9 cellular contexts compared by ENCODE assay signal in the genomic region with DNA sequence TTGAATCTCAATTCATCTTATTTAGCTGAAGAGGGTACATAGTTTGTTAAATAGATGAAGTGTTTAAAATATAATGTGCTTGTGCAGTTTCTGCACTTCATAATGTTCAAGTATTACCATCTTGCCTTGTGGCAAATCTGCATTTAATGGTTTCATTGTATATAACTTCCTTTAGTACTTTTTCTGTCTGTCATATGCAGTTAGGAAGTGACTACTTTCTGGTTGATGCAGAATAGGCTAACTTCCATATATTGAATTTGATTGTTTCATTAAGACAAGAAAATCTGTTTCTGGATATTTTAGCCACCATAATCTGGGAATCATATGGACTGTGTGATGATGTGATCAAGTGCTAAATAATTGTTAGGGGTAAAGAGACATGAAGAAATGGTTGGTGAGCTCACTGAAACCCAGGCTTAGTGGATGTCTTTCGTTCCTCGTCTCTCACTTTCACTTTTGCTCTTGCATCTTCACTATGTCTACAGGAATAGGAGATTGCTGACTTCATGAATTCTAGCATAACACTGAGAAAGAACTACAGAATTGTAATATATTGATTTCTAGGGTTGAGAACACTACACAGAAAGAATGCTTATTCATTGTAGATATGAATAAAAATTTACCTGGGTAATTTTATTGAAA. TPM values are rescaled to one million over a fixed set of nuclear protein-coding genes. Genes with fewer than 3 reads are reported as not detected.
DNase-seq lines count a peak whose midpoint lies in the region; ATAC-seq and TF ChIP-seq lines count a peak whose summit lies in the region.
"Had no signal": no experiment of that assay in that cellular context is flagged by ENCODE, and none has a peak within 500 bp of the region (broad histone marks: within the 10 kb centered on the region; RNA-seq: fewer than 3 reads in every experiment).

No MANE protein-coding gene starts in this region.

- no peaks in the 10 kb centered on the region for H3K36me3 ChIP-seq in CD4-positive, alpha-beta memory T cell (ENCODE audit: insufficient read depth, low read length)
- H3K36me3 ChIP-seq in KMS-11 (ENCODE audit: insufficient read depth) (no peaks in the 10 kb centered on the region), testis (ENCODE audit: low read depth, missing control alignments) (no peaks in the 10 kb centered on the region)

- H2AFZ ChIP-seq in KMS-11 (ENCODE audit: low read depth), result no peak overlapping the region

- peak; percentile 43 for ATAC-seq in GM19455 (IDR thresholded peaks at IDR 0.05; ENCODE audit: unreplicated experiment)

- peak overlapping the region; percentile 73 to 91 (median 87) for H3K4me3 Mint-ChIP-seq in CD4-positive, alpha-beta memory T cell

- intact Hi-C loops in CD4-positive, alpha-beta memory T cell (cut with micrococcal nuclease), result no loop called here
- intact Hi-C loops in testis (cut with DNase I; ENCODE audit: low total_unique reads), result no loop called here

- POLR2A ChIA-PET in CD4-positive, alpha-beta memory T cell (lab: Charles Lee; ENCODE audit: partially characterized antibody), result no interaction called here

- CTCF ChIA-PET in CD4-positive, alpha-beta memory T cell (lab: Charles Lee; ENCODE audit: partially characterized antibody), result no interaction called here

- peaks cover 17 to 22% (median 19%) of the 10 kb centered on the region in 4 donors for H3K4me1 Mint-ChIP-seq in CD4-positive, alpha-beta memory T cell

- TF ChIP-seq CTCF in KMS-11 (conservative IDR thresholded peaks at IDR 0.05; ENCODE audit: low read depth, low read length), result no peak
- TF ChIP-seq CTCF in astrocyte of the spinal cord (IDR thresholded peaks at IDR 0.05; ENCODE audit: low read depth, low read length), result no peak
- no peak for TF ChIP-seq CTCF in testis (IDR thresholded peaks at IDR 0.05)

- peak overlapping the region in 6 of 7 donors; percentile 9 to 84 (median 59) for H3K27ac Mint-ChIP-seq in CD4-positive, alpha-beta memory T cell

- DNase-seq in CD4-positive, alpha-beta memory T cell, result peak in 4 of 5 donors; percentile 3 to 16 (median 10)
- DNase-seq in astrocyte of the spinal cord (ENCODE audit: low read depth, low spot score) (peak; percentile 3), pons (ENCODE audit: low spot score) (peak; percentile 46), NCI-H524 (lab: John Stamatoyannopoulos, UW) (no peak), testis (no peak)
- DNase-seq in activated CD4-positive, alpha-beta T cell treated with anti-CD3 and anti-CD28 coated beads for 48 hours, result no peak

- H3K36me3 Mint-ChIP-seq in CD4-positive, alpha-beta memory T cell, result no peaks in the 10 kb centered on the region

- in situ Hi-C loops in astrocyte of the spinal cord (cut with HindIII; ENCODE audit: low sequenced_read_pairs), result no loop called here

- H4K20me1 ChIP-seq in KMS-11 (ENCODE audit: insufficient read depth), result no peaks in the 10 kb centered on the region

- no peak overlapping the region for H3K9ac ChIP-seq in KMS-11

- no peaks in the 10 kb centered on the region for H3K9me3 Mint-ChIP-seq in CD4-positive, alpha-beta memory T cell

- no peak for TF ChIP-seq POLR2A in testis (IDR thresholded peaks at IDR 0.05)

- no peak overlapping the region for H3K27ac ChIP-seq in CD4-positive, alpha-beta memory T cell (ENCODE audit: low read depth, low read length)
- H3K27ac ChIP-seq in KMS-11 (no peak overlapping the region), testis (no peak overlapping the region)
- H3K27ac ChIP-seq: epithelial cell of prostate had no signal

- H3K4me2 ChIP-seq in KMS-11, result peak overlapping the region; percentile 6; the same call in 1 of the 2 replicates

- peak overlapping the region in 1 of 2 donors; percentile 33 for H3K4me3 ChIP-seq in CD4-positive, alpha-beta memory T cell (ENCODE audit: low read length in 2 of 2)
- H3K4me3 ChIP-seq in KMS-11 (IDR thresholded peaks at IDR 0.05; ENCODE audit: insufficient read depth, low read depth, low read length) (no peak overlapping the region), astrocyte of the spinal cord (ENCODE audit: low read depth, low read length) (no peak overlapping the region), testis (no peak overlapping the region)

- H3K79me2 ChIP-seq in KMS-11 (ENCODE audit: insufficient read depth, low read depth), result no peaks in the 10 kb centered on the region

- no peaks in the 10 kb centered on the region for H3K9me3 ChIP-seq in CD4-positive, alpha-beta memory T cell (ENCODE audit: control insufficient read depth in 1 of 2, low read length in 2 of 2)
- no peaks in the 10 kb centered on the region for H3K9me3 ChIP-seq in testis

- H3K4me1 ChIP-seq in CD4-positive, alpha-beta memory T cell (ENCODE audit: insufficient read depth, low read length), result peaks cover 14% of the 10 kb centered on the region
- H3K4me1 ChIP-seq in KMS-11 (ENCODE audit: low read depth, poor library complexity, severe bottlenecking), result peaks cover 7% of the 10 kb centered on the region
- H3K4me1 ChIP-seq in testis, result no peaks in the 10 kb centered on the region

- 64 to 65% methylated on average over 2 of the region's 2 CpGs for WGBS in testis, 2 donors

- H3K27me3 ChIP-seq in CD4-positive, alpha-beta memory T cell (ENCODE audit: insufficient read depth, low read length), result no peaks in the 10 kb centered on the region
- no peaks in the 10 kb centered on the region for H3K27me3 ChIP-seq in KMS-11 (ENCODE audit: insufficient read depth, low read depth)
- H3K27me3 ChIP-seq in testis, result no peaks in the 10 kb centered on the region

- H3K27me3 Mint-ChIP-seq in CD4-positive, alpha-beta memory T cell, result peaks cover 13 to 16% of the 10 kb centered on the region in 2 donors

RNA-seq across cellular contexts. Expression of a gene that starts 3.5 kb away (rescaled TPM):
- not detected for total RNA-seq in CD4-positive, alpha-beta memory T cell
- polyA plus RNA-seq in CD4-positive, alpha-beta memory T cell, result not detected
- 10 to 100 TPM; 15.2 to 29.8 TPM for total RNA-seq in testis
- polyA plus RNA-seq in testis (ENCODE audit: insufficient read depth, low read depth, low replicate concordance), result 16.5 TPM

Comparison
In these comparisons a context has a peak if more than half of its experiments do, and no peak if none do; other contexts are left out.
1. DNase-seq: peak in CD4-positive, alpha-beta memory T cell (4 of 5), astrocyte of the spinal cord (single experiment) and pons (single experiment); none in NCI-H524 (0 of 2), testis (single experiment) and activated CD4-positive, alpha-beta T cell treated with anti-CD3 and anti-CD28 coated beads for 48 hours (single experiment).
2. RNA of a gene that starts 3.5 kb away (total RNA-seq): 15.2 to 29.8 TPM in testis; not detected in CD4-positive, alpha-beta memory T cell; every median in the first group is over 10 times any median in the second.